Comparison of ENCODE assay signal across 1 cellular context in the genomic region with DNA sequence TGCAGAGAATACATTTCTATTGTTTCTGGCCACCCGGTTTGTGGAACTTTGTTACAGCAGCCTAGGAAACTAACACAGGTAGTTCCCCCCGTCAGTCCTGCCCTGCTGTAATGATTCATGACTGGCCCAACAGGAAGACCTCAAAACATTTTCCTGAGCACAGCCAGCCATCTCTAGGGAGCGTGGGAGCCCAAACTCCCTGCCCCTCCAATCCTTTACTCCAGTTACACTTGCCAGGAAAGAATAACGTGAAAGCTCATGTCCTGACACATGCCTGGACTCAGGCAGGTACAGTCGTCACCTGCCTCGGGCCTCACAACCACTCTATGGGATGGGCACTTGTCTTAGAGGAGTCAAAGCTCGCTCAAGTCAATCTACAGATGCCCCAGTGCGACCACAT.
TF ChIP-seq lines count a peak whose summit lies in the region.

No MANE protein-coding gene starts in this region.

TF ChIP-seq in PFSK-1, 5 proteins besides CTCF, POLR2A, EP300 and RAD21 (continued from another document):
- TF ChIP-seq, protein P1, sequence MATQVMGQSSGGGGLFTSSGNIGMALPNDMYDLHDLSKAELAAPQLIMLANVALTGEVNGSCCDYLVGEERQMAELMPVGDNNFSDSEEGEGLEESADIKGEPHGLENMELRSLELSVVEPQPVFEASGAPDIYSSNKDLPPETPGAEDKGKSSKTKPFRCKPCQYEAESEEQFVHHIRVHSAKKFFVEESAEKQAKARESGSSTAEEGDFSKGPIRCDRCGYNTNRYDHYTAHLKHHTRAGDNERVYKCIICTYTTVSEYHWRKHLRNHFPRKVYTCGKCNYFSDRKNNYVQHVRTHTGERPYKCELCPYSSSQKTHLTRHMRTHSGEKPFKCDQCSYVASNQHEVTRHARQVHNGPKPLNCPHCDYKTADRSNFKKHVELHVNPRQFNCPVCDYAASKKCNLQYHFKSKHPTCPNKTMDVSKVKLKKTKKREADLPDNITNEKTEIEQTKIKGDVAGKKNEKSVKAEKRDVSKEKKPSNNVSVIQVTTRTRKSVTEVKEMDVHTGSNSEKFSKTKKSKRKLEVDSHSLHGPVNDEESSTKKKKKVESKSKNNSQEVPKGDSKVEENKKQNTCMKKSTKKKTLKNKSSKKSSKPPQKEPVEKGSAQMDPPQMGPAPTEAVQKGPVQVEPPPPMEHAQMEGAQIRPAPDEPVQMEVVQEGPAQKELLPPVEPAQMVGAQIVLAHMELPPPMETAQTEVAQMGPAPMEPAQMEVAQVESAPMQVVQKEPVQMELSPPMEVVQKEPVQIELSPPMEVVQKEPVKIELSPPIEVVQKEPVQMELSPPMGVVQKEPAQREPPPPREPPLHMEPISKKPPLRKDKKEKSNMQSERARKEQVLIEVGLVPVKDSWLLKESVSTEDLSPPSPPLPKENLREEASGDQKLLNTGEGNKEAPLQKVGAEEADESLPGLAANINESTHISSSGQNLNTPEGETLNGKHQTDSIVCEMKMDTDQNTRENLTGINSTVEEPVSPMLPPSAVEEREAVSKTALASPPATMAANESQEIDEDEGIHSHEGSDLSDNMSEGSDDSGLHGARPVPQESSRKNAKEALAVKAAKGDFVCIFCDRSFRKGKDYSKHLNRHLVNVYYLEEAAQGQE (IDR thresholded peaks at IDR 0.05; ENCODE audit: insufficient read depth in 1 of 2, low read depth in 2 of 2, low read length in 2 of 2): no peak
TF ChIP-seq in PFSK-1: peak in this region for 1.
